Comparison of ENCODE assay signal across 1 cellular context in the genomic region with DNA sequence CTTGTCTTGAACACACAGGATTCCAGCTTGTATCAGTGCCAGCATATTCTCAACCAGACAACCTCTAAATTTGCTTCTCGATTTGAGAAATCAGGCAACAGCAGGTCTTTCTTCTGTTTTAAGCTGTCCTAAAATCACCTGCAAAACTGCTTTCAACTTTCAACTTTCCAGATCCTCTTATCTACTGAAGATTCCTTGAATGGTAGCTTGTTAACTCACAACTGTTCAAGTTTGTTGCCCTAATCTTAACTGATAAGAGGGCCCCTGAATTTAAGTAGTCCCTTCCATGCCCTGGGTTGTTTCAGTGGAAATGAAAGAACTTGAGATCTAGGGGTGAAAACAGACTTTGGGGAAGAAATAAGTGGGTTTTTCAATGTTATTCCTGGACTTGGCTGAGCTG.
TF ChIP-seq lines count a peak whose summit lies in the region.

No MANE protein-coding gene starts in this region.

TF ChIP-seq in GM12878, 131 proteins besides CTCF, POLR2A, EP300 and RAD21:
- no peak for TF ChIP-seq POLR2AphosphoS5 (IDR thresholded peaks at IDR 0.05; ENCODE audit: low read length)
- TF ChIP-seq EED (IDR thresholded peaks at IDR 0.05; ENCODE audit: low read depth) = no peak
- no peak for TF ChIP-seq HDAC6 (IDR thresholded peaks at IDR 0.05; ENCODE audit: unreplicated experiment)
- TF ChIP-seq ZNF24 (IDR thresholded peaks at IDR 0.05) = no peak
- no peak for TF ChIP-seq SPI1 (IDR thresholded peaks at IDR 0.05; ENCODE audit: borderline replicate concordance, insufficient read depth, low read depth, low read length)
- TF ChIP-seq, protein P1, sequence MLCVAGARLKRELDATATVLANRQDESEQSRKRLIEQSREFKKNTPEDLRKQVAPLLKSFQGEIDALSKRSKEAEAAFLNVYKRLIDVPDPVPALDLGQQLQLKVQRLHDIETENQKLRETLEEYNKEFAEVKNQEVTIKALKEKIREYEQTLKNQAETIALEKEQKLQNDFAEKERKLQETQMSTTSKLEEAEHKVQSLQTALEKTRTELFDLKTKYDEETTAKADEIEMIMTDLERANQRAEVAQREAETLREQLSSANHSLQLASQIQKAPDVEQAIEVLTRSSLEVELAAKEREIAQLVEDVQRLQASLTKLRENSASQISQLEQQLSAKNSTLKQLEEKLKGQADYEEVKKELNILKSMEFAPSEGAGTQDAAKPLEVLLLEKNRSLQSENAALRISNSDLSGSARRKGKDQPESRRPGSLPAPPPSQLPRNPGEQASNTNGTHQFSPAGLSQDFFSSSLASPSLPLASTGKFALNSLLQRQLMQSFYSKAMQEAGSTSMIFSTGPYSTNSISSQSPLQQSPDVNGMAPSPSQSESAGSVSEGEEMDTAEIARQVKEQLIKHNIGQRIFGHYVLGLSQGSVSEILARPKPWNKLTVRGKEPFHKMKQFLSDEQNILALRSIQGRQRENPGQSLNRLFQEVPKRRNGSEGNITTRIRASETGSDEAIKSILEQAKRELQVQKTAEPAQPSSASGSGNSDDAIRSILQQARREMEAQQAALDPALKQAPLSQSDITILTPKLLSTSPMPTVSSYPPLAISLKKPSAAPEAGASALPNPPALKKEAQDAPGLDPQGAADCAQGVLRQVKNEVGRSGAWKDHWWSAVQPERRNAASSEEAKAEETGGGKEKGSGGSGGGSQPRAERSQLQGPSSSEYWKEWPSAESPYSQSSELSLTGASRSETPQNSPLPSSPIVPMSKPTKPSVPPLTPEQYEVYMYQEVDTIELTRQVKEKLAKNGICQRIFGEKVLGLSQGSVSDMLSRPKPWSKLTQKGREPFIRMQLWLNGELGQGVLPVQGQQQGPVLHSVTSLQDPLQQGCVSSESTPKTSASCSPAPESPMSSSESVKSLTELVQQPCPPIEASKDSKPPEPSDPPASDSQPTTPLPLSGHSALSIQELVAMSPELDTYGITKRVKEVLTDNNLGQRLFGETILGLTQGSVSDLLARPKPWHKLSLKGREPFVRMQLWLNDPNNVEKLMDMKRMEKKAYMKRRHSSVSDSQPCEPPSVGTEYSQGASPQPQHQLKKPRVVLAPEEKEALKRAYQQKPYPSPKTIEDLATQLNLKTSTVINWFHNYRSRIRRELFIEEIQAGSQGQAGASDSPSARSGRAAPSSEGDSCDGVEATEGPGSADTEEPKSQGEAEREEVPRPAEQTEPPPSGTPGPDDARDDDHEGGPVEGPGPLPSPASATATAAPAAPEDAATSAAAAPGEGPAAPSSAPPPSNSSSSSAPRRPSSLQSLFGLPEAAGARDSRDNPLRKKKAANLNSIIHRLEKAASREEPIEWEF (IDR thresholded peaks at IDR 0.05; ENCODE audit: insufficient replicate concordance, low read depth, low read length) = no peak
